ENCODE assay signal across 8 cellular contexts in genomic region chr19:32346901-32347300, GRCh38. TPM values are rescaled to one million over a fixed set of nuclear protein-coding genes. Genes with fewer than 3 reads are reported as not detected.
A peak's percentile ranks its signal among the peaks of the same experiment; 100 is the strongest.
DNase-seq lines count a peak whose midpoint lies in the region; ATAC-seq and TF ChIP-seq lines count a peak whose summit lies in the region.
"Had no signal": no experiment of that assay in that cellular context is flagged by ENCODE, and none has a peak within 500 bp of the region (broad histone marks: within the 10 kb centered on the region; RNA-seq: fewer than 3 reads in every experiment).

No MANE protein-coding gene starts in this region.

- peaks cover 25% of the 10 kb centered on the region for H3K36me3 Mint-ChIP-seq in T-cell

- peaks cover 0 to 7% of the 10 kb centered on the region in 2 donors for H3K27me3 Mint-ChIP-seq in T-cell

- DNase-seq in HAP-1 (ENCODE audit: low spot score in 2 of 2) (no peak), T-cell (no peak), foreskin fibroblast (no peak), NCI-H748 treated with DMSO at 0.1 percent for 48 hours (lab: John Stamatoyannopoulos, UW) (no peak), NCI-H187 (lab: John Stamatoyannopoulos, UW) (no peak)

- peaks cover 20% of the 10 kb centered on the region for H3K4me1 ChIP-seq in HAP-1
- peaks cover 38% of the 10 kb centered on the region for H3K4me1 ChIP-seq in skeletal muscle satellite cell (ENCODE audit: control insufficient read depth, insufficient read depth, low read length)

- H3K4me1 Mint-ChIP-seq in T-cell: peaks cover 52 to 60% (median 58%) of the 10 kb centered on the region in 3 donors

- POLR2A ChIA-PET in T-cell (lab: Charles Lee): no interaction called here

- ATAC-seq in T-cell (replicated peaks in 1 of 4): no peak
- no peak for ATAC-seq in HG03175 (IDR thresholded peaks at IDR 0.05; ENCODE audit: unreplicated experiment)

- TF ChIP-seq CTCF in foreskin fibroblast (IDR thresholded peaks at IDR 0.05; ENCODE audit: low read depth, low read length): no peak

- H3K4me3 ChIP-seq in HAP-1 (peak overlapping the region; percentile 83), foreskin fibroblast (ENCODE audit: low read depth in 1 of 2, low read length in 2 of 2) (peak overlapping the region; percentile 82 to 88), skeletal muscle satellite cell (ENCODE audit: low read length) (peak overlapping the region; percentile 98)

- no peaks in the 10 kb centered on the region for H3K9me3 Mint-ChIP-seq in T-cell

- peak overlapping the region; percentile 93 for H3K4me2 ChIP-seq in skeletal muscle satellite cell (ENCODE audit: low read length)

- H3K36me3 ChIP-seq in HAP-1 (replicated peaks): peaks cover 39% of the 10 kb centered on the region
- peaks cover 31% of the 10 kb centered on the region for H3K36me3 ChIP-seq in skeletal muscle satellite cell (ENCODE audit: insufficient read depth, low read length)

- in situ Hi-C loops in HAP-1 (cut with MboI; ENCODE audit: low sequenced_read_pairs): no loop called here

- H3K9ac ChIP-seq in skeletal muscle satellite cell (ENCODE audit: low read depth, low read length): peak overlapping the region; percentile 97

- H3K4me3 Mint-ChIP-seq in T-cell: peak overlapping the region; percentile 86 to 98 (median 95)

- H3K9me3 ChIP-seq in HAP-1: no peaks in the 10 kb centered on the region
- no peaks in the 10 kb centered on the region for H3K9me3 ChIP-seq in skeletal muscle satellite cell (replicated peaks; ENCODE audit: low read length)
- H3K9me3 ChIP-seq: tibial nerve had no signal

- H3K27me3 ChIP-seq in HAP-1 (ENCODE audit: low read depth): no peaks in the 10 kb centered on the region
- H3K27me3 ChIP-seq in skeletal muscle satellite cell (ENCODE audit: control insufficient read depth, insufficient read depth, low read length): peaks cover 6% of the 10 kb centered on the region
- H3K27me3 ChIP-seq: tibial nerve had no signal

- CTCF ChIA-PET in T-cell (lab: Charles Lee): interaction anchor here in 1 of 2 donors (0.6 kb wide), 1 partner anchor 109 kb away, joined by 6 read pairs; no protein-coding TSS in a partner anchor

- peak overlapping the region in 1 of 2 donors; percentile 93 for H3K27ac Mint-ChIP-seq in T-cell

RNA-seq across cellular contexts. Expression of gene ZNF507, which starts 1.5 kb away (rescaled TPM):
- total RNA-seq in T-cell: 10 to 100 TPM; 32.6 to 38.2 (median 35.9) TPM
- total RNA-seq in skeletal muscle satellite cell (2012; rRNA removed): 8.3 and 8.6 TPM in 2 replicates

RNA-seq across cellular contexts. Expression of gene DPY19L3, which starts 58.7 kb away (rescaled TPM):
- 10 to 100 TPM; 11.1 to 17.4 (median 15.5) TPM for total RNA-seq in T-cell
- 28.6 and 37.5 TPM in 2 replicates for total RNA-seq in skeletal muscle satellite cell (2012; rRNA removed)
